12 cellular contexts compared by ENCODE assay signal in the genomic region with DNA sequence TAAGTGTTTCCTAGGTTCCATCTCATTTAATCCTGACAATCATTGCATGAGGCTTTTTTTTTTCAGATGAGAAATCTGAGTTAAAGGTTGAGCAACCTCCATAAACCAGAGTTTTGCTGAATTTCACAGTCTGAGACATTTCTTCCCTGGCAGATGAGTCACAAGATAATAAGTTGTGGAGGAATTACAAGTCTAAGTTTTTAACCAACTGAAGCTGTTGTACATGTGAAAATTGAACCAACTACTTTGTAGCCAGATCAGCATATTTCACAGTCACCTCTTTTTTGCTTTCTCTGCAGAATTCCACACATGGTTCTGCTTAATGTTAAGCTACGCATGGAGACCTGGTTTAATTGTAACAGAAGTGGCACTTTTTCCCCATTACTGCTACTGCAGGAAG.
A peak's percentile ranks its signal among the peaks of the same experiment; 100 is the strongest.
DNase-seq lines count a peak whose midpoint lies in the region.
"Had no signal": no experiment of that assay in that cellular context is flagged by ENCODE, and none has a peak within 500 bp of the region (broad histone marks: within the 10 kb centered on the region; RNA-seq: fewer than 3 reads in every experiment).

No MANE protein-coding gene starts in this region.

- H3K36me3 Mint-ChIP-seq in T-helper 2 cell treated with Interferon-gamma antibody and Interleukin-4, amounts not matched to agents 5 μg/mL and 100 μg/mL, for 36 hours (ENCODE audit: low read depth) = no peaks in the 10 kb centered on the region
- H3K36me3 Mint-ChIP-seq: stimulated activated effector memory CD8-positive, alpha-beta T cell treated with anti-CD3 and anti-CD28 coated beads, Interleukin-12 subunit alpha, Interleukin-12 subunit beta, amount 100 ng/mL, for 72 hours had no signal

- H3K4me3 Mint-ChIP-seq in T-helper 2 cell treated with Interferon-gamma antibody and Interleukin-4, amounts not matched to agents 5 μg/mL and 100 μg/mL, for 36 hours = no peak overlapping the region
- H3K4me3 Mint-ChIP-seq: endodermal cell; nephron progenitor cell; stimulated activated effector memory CD8-positive, alpha-beta T cell treated with anti-CD3 and anti-CD28 coated beads, Interleukin-12 subunit alpha, Interleukin-12 subunit beta, amount 100 ng/mL, for 72 hours had no signal

- no peaks in the 10 kb centered on the region for H3K4me1 Mint-ChIP-seq in T-helper 2 cell treated with Interferon-gamma antibody and Interleukin-4, amounts not matched to agents 5 μg/mL and 100 μg/mL, for 36 hours (ENCODE audit: low read depth)
- H3K4me1 Mint-ChIP-seq: endodermal cell; nephron progenitor cell; stimulated activated effector memory CD8-positive, alpha-beta T cell treated with anti-CD3 and anti-CD28 coated beads, Interleukin-12 subunit alpha, Interleukin-12 subunit beta, amount 100 ng/mL, for 72 hours had no signal

- peaks cover 42% of the 10 kb centered on the region for H3K9me3 Mint-ChIP-seq in T-helper 2 cell treated with Interferon-gamma antibody and Interleukin-4, amounts not matched to agents 5 μg/mL and 100 μg/mL, for 36 hours
- H3K9me3 Mint-ChIP-seq: endodermal cell, nephron progenitor cell had no signal

- peak; percentile 72 for DNase-seq in GM03348 (ENCODE audit: low spot score)
- peak; percentile 71 for DNase-seq in RPMI8226
- peak; percentile 97 for DNase-seq in fibroblast of peridontal ligament (ENCODE audit: extremely low read depth)
- DNase-seq in putamen (ENCODE audit: low spot score) = peak; percentile 65
- no peak for DNase-seq in activated T-cell treated with anti-CD3 and anti-CD28 coated beads, Interleukin-2, amount 50 U/mL, for 48 hours
- no peak for DNase-seq in NCI-H2227 treated with DMSO at 0.1 percent for 48 hours (lab: John Stamatoyannopoulos, UW)
- no peak for DNase-seq in NCI-H1436 treated with DMSO at 0.1 percent for 48 hours (lab: John Stamatoyannopoulos, UW)
- DNase-seq in T-helper 2 cell treated with Interferon-gamma antibody and Interleukin-4, amounts not matched to agents 5 μg/mL and 100 μg/mL, for 36 hours (ENCODE audit: low spot score) = no peak
- DNase-seq: endodermal cell, NCI-H1417 treated with DMSO at 0.1 percent for 48 hours, nephron progenitor cell had no signal

- no peak overlapping the region for H3K27ac Mint-ChIP-seq in T-helper 2 cell treated with Interferon-gamma antibody and Interleukin-4, amounts not matched to agents 5 μg/mL and 100 μg/mL, for 36 hours
- H3K27ac Mint-ChIP-seq: endodermal cell; nephron progenitor cell; stimulated activated effector memory CD8-positive, alpha-beta T cell treated with anti-CD3 and anti-CD28 coated beads, Interleukin-12 subunit alpha, Interleukin-12 subunit beta, amount 100 ng/mL, for 72 hours had no signal

- no peaks in the 10 kb centered on the region for H3K27me3 Mint-ChIP-seq in T-helper 2 cell treated with Interferon-gamma antibody and Interleukin-4, amounts not matched to agents 5 μg/mL and 100 μg/mL, for 36 hours (ENCODE audit: low read depth)

Comparison
In these comparisons a context has a peak if more than half of its experiments do, and no peak if none do; other contexts are left out.
1. DNase-seq: peak in GM03348 (single experiment), RPMI8226 (single experiment), fibroblast of peridontal ligament (single experiment) and putamen (single experiment); none in activated T-cell treated with anti-CD3 and anti-CD28 coated beads, Interleukin-2, amount 50 U/mL, for 48 hours (0 of 2), NCI-H2227 treated with DMSO at 0.1 percent for 48 hours (single experiment), NCI-H1436 treated with DMSO at 0.1 percent for 48 hours (single experiment) and T-helper 2 cell treated with Interferon-gamma antibody and Interleukin-4, amounts not matched to agents 5 μg/mL and 100 μg/mL, for 36 hours (single experiment).